ENCODE assay signal across 1 cellular context in genomic region chrX:56232221-56233082, GRCh38.
TF ChIP-seq lines count a peak whose summit lies in the region.

KLF8 (plus strand) TSS chrX:56232356; CDS start chrX:56233335, 979 bp downstream.

TF ChIP-seq in neural cell, 6 proteins besides CTCF, POLR2A, EP300 and RAD21 (continued from another document):
- TF ChIP-seq, protein P1, sequence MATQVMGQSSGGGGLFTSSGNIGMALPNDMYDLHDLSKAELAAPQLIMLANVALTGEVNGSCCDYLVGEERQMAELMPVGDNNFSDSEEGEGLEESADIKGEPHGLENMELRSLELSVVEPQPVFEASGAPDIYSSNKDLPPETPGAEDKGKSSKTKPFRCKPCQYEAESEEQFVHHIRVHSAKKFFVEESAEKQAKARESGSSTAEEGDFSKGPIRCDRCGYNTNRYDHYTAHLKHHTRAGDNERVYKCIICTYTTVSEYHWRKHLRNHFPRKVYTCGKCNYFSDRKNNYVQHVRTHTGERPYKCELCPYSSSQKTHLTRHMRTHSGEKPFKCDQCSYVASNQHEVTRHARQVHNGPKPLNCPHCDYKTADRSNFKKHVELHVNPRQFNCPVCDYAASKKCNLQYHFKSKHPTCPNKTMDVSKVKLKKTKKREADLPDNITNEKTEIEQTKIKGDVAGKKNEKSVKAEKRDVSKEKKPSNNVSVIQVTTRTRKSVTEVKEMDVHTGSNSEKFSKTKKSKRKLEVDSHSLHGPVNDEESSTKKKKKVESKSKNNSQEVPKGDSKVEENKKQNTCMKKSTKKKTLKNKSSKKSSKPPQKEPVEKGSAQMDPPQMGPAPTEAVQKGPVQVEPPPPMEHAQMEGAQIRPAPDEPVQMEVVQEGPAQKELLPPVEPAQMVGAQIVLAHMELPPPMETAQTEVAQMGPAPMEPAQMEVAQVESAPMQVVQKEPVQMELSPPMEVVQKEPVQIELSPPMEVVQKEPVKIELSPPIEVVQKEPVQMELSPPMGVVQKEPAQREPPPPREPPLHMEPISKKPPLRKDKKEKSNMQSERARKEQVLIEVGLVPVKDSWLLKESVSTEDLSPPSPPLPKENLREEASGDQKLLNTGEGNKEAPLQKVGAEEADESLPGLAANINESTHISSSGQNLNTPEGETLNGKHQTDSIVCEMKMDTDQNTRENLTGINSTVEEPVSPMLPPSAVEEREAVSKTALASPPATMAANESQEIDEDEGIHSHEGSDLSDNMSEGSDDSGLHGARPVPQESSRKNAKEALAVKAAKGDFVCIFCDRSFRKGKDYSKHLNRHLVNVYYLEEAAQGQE (IDR thresholded peaks at IDR 0.05; ENCODE audit: borderline replicate concordance): no peak
